ENCODE assay signal across 27 cellular contexts in genomic region chr6:159435701-159436100, GRCh38.
"Had no signal": no experiment of that assay in that cellular context is flagged by ENCODE, and none has a peak within 500 bp of the region (broad histone marks: within the 10 kb centered on the region; RNA-seq: fewer than 3 reads in every experiment).

No MANE protein-coding gene starts in this region.

- H3K36me3 Mint-ChIP-seq: stimulated activated effector memory CD8-positive, alpha-beta T cell treated with anti-CD3 and anti-CD28 coated beads, Interleukin-12 subunit alpha, Interleukin-12 subunit beta, amount 100 ng/mL, for 72 hours; stimulated activated memory B cell treated with anti-CD40 and anti-IgM and Interleukin-4, amounts not matched to agents 10 μg/mL and 1 μg/mL and 100 μg/mL, for 72 hours; type B pancreatic cell had no signal

- H3K27me3 ChIP-seq: testis, thyroid gland, tibial artery, transverse colon, upper lobe of left lung, upper lobe of right lung, uterus, vagina had no signal

- H3K4me3 Mint-ChIP-seq: stimulated activated effector memory CD8-positive, alpha-beta T cell treated with anti-CD3 and anti-CD28 coated beads, Interleukin-12 subunit alpha, Interleukin-12 subunit beta, amount 100 ng/mL, for 72 hours; stimulated activated memory B cell treated with anti-CD40 and anti-IgM and Interleukin-4, amounts not matched to agents 10 μg/mL and 1 μg/mL and 100 μg/mL, for 72 hours; stimulated activated naive B cell treated with anti-CD40 and anti-IgM and Interleukin-4, amounts not matched to agents 10 μg/mL and 1 μg/mL and 100 μg/mL, for 72 hours; stimulated activated naive CD8-positive, alpha-beta T cell treated with anti-CD3 and anti-CD28 coated beads, Interleukin-15, amount 100 ng/mL, for 72 hours; stimulated activated naive CD8-positive, alpha-beta T cell treated with anti-CD3 and anti-CD28 coated beads, Interleukin-15, Interleukin-2, amounts not matched to agents 100 ng/mL and 50 ng/mL, for 24 hours; type B pancreatic cell had no signal

- ATAC-seq: stimulated activated effector memory CD8-positive, alpha-beta T cell treated with anti-CD3 and anti-CD28 coated beads, Interleukin-12 subunit alpha, Interleukin-12 subunit beta, amount 100 ng/mL, for 72 hours; stimulated activated memory B cell treated with anti-CD40 and anti-IgM and Interleukin-4, amounts not matched to agents 10 μg/mL and 1 μg/mL and 100 μg/mL, for 72 hours; stimulated activated naive B cell treated with anti-CD40 and anti-IgM and Interleukin-4, amounts not matched to agents 10 μg/mL and 1 μg/mL and 100 μg/mL, for 72 hours; stimulated activated naive CD8-positive, alpha-beta T cell treated with anti-CD3 and anti-CD28 coated beads, Interleukin-15, amount 100 ng/mL, for 72 hours; stimulated activated naive CD8-positive, alpha-beta T cell treated with anti-CD3 and anti-CD28 coated beads, Interleukin-15, Interleukin-2, amounts not matched to agents 100 U/mL and 50 U/mL, for 24 hours had no signal

- H3K9me3 ChIP-seq: testis, thyroid gland had no signal

- H3K27ac Mint-ChIP-seq: stimulated activated effector memory CD8-positive, alpha-beta T cell treated with anti-CD3 and anti-CD28 coated beads, Interleukin-12 subunit alpha, Interleukin-12 subunit beta, amount 100 ng/mL, for 72 hours; stimulated activated memory B cell treated with anti-CD40 and anti-IgM and Interleukin-4, amounts not matched to agents 10 μg/mL and 1 μg/mL and 100 μg/mL, for 72 hours; stimulated activated naive B cell treated with anti-CD40 and anti-IgM and Interleukin-4, amounts not matched to agents 10 μg/mL and 1 μg/mL and 100 μg/mL, for 72 hours; stimulated activated naive CD8-positive, alpha-beta T cell treated with anti-CD3 and anti-CD28 coated beads, Interleukin-15, amount 100 ng/mL, for 72 hours; stimulated activated naive CD8-positive, alpha-beta T cell treated with anti-CD3 and anti-CD28 coated beads, Interleukin-15, Interleukin-2, amounts not matched to agents 100 ng/mL and 50 ng/mL, for 24 hours; type B pancreatic cell had no signal

- H3K4me1 Mint-ChIP-seq: stimulated activated effector memory CD8-positive, alpha-beta T cell treated with anti-CD3 and anti-CD28 coated beads, Interleukin-12 subunit alpha, Interleukin-12 subunit beta, amount 100 ng/mL, for 72 hours; stimulated activated memory B cell treated with anti-CD40 and anti-IgM and Interleukin-4, amounts not matched to agents 10 μg/mL and 1 μg/mL and 100 μg/mL, for 72 hours; stimulated activated naive B cell treated with anti-CD40 and anti-IgM and Interleukin-4, amounts not matched to agents 10 μg/mL and 1 μg/mL and 100 μg/mL, for 72 hours; stimulated activated naive CD8-positive, alpha-beta T cell treated with anti-CD3 and anti-CD28 coated beads, Interleukin-15, amount 100 ng/mL, for 72 hours had no signal

- DNase-seq: stimulated activated CD4-positive, alpha-beta T cell treated with anti-CD3 and anti-CD28 coated beads, Interleukin-2, amount 100 ng/mL, for 48 hours; stimulated activated CD4-positive, alpha-beta T cell treated with anti-CD3 and anti-CD28 coated beads, Interleukin-4, amount 100 ng/mL, for 1 hour; stimulated activated CD4-positive, alpha-beta T cell treated with anti-CD3 and anti-CD28 coated beads, Interleukin-4, amount 100 ng/mL, for 24 hours; stimulated activated CD4-positive, alpha-beta T cell treated with anti-CD3 and anti-CD28 coated beads, Interleukin-4, amount 100 ng/mL, for 4 hours; stimulated activated CD8-positive, alpha-beta memory T cell treated with anti-CD3 and anti-CD28 coated beads, Interleukin-4, amount 100 ng/mL, for 48 hours; stimulated activated naive B cell treated with anti-CD40 and anti-IgM and Interleukin-4, amounts not matched to agents 10 μg/mL and 1 μg/mL and 100 μg/mL, for 72 hours; stimulated activated naive CD4-positive, alpha-beta T cell; stimulated activated naive CD4-positive, alpha-beta T cell treated with Interleukin-2 at 50 U/mL for 16 hours; stimulated activated naive CD8-positive, alpha-beta T cell treated with anti-CD3 and anti-CD28 coated beads, Interleukin-15, amount 100 ng/mL, for 72 hours; stimulated activated naive CD8-positive, alpha-beta T cell treated with anti-CD3 and anti-CD28 coated beads, Interleukin-15, Interleukin-2, amounts not matched to agents 100 U/mL and 50 U/mL, for 24 hours; stomach; substantia nigra; testis; thyroid gland; tibial artery; transverse colon; upper lobe of left lung; upper lobe of right lung; uterus had no signal

- H3K36me3 ChIP-seq: stomach, suprapubic skin, thoracic aorta, thyroid gland, tibial artery, transverse colon, upper lobe of left lung, upper lobe of right lung, uterus, vagina had no signal

- H3K27ac ChIP-seq: stomach, testis, thoracic aorta, thyroid gland, tibial artery, transverse colon, upper lobe of left lung, upper lobe of right lung, uterus, vagina had no signal

- FAIRE-seq: urothelium cell line had no signal

- H3K4me3 ChIP-seq: stomach, suprapubic skin, testis, thoracic aorta, thyroid gland, tibial artery, transverse colon, upper lobe of left lung, upper lobe of right lung, uterus, vagina had no signal

- H3K4me1 ChIP-seq: stomach, suprapubic skin, testis, tibial artery, transverse colon, upper lobe of left lung, upper lobe of right lung, uterus, vagina had no signal

- H3K9me3 Mint-ChIP-seq: type B pancreatic cell had no signal
